Comparison of ENCODE assay signal across 9 cellular contexts in genomic region chr11:2380396-2380795, GRCh38. TPM values are rescaled to one million over a fixed set of nuclear protein-coding genes. Genes with fewer than 3 reads are reported as not detected.
DNase-seq lines count a peak whose midpoint lies in the region; ATAC-seq, FAIRE-seq and TF ChIP-seq lines count a peak whose summit lies in the region.
"Had no signal": no experiment of that assay in that cellular context is flagged by ENCODE, and none has a peak within 500 bp of the region (broad histone marks: within the 10 kb centered on the region; RNA-seq: fewer than 3 reads in every experiment).

No MANE protein-coding gene starts in this region.

- H3K27me3 ChIP-seq in spleen (replicated peaks in 1 of 7) = peaks cover 0 to 12% (median 0%) of the 10 kb centered on the region in 7 donors

- peaks cover 56 to 96% (median 82%) of the 10 kb centered on the region in 6 donors for H3K4me1 ChIP-seq in spleen

- DNase-seq in GM12891 (ENCODE audit: insufficient read length, low spot score) = no peak
- DNase-seq in activated T-helper 1 cell treated with anti-CD3 and anti-CD28 coated beads, Interleukin-12 subunit alpha, Interleukin-12 subunit beta, Interleukin-2, Interleukin-4 antibody, amounts not matched to agents 30 ng/mL and 10 ng/mL and 1 ng/mL, durations not matched to agents 14 hours and 24 hours and 36 hours (ENCODE audit: low spot score) = no peak
- DNase-seq in left ventricle myocardium superior = peak; percentile 31
- no peak for DNase-seq in spleen
- DNase-seq in NCI-H526 treated with DMSO at 0.1 percent for 48 hours (lab: John Stamatoyannopoulos, UW) = no peak
- DNase-seq in NCI-H2227 treated with DMSO at 0.1 percent for 48 hours (lab: John Stamatoyannopoulos, UW) = no peak
- no peak for DNase-seq in NCI-H526 (lab: John Stamatoyannopoulos, UW)
- DNase-seq: stimulated activated CD4-positive, alpha-beta T cell treated with anti-CD3 and anti-CD28 coated beads, Interleukin-4, amount 100 ng/mL, for 24 hours had no signal

- H3K36me3 Mint-ChIP-seq in activated T-helper 1 cell treated with anti-CD3 and anti-CD28 coated beads, Interleukin-12 subunit alpha, Interleukin-12 subunit beta, Interleukin-2, Interleukin-4 antibody, amounts not matched to agents 30 ng/mL and 10 ng/mL and 1 ng/mL, durations not matched to agents 14 hours and 24 hours and 36 hours (ENCODE audit: low read depth) = peaks cover 7% of the 10 kb centered on the region

- peak; percentile 43 for FAIRE-seq in GM12891 (lab: Jason Lieb, UNC)

- peak overlapping the region in 7 of 8 donors; percentile 4 to 97 (median 85) for H3K4me3 ChIP-seq in spleen

- intact Hi-C loops in activated T-helper 1 cell treated with anti-CD3 and anti-CD28 coated beads, Interleukin-12 subunit alpha, Interleukin-12 subunit beta, Interleukin-2, Interleukin-4 antibody, amounts not matched to agents 30 ng/mL and 10 ng/mL and 1 ng/mL, durations not matched to agents 14 hours and 24 hours and 36 hours (cut with micrococcal nuclease) = no loop called here
- intact Hi-C loops in left ventricle myocardium superior (cut with micrococcal nuclease) = no loop called here
- intact Hi-C loops in spleen (cut with DNase I; ENCODE audit: low total_unique reads) = loop anchor here (2.0 kb wide), 1 partner anchor 66 kb away; no protein-coding TSS in a partner anchor

- peak overlapping the region; percentile 29 for H3K27ac Mint-ChIP-seq in activated T-helper 1 cell treated with anti-CD3 and anti-CD28 coated beads, Interleukin-12 subunit alpha, Interleukin-12 subunit beta, Interleukin-2, Interleukin-4 antibody, amounts not matched to agents 30 ng/mL and 10 ng/mL and 1 ng/mL, durations not matched to agents 14 hours and 24 hours and 36 hours

- TF ChIP-seq POLR2A in GM12891 (IDR thresholded peaks at IDR 0.05; ENCODE audit: low read depth, low read length) (no peak), spleen (IDR thresholded peaks at IDR 0.05) (no peak)

- H3K4me1 Mint-ChIP-seq in activated T-helper 1 cell treated with anti-CD3 and anti-CD28 coated beads, Interleukin-12 subunit alpha, Interleukin-12 subunit beta, Interleukin-2, Interleukin-4 antibody, amounts not matched to agents 30 ng/mL and 10 ng/mL and 1 ng/mL, durations not matched to agents 14 hours and 24 hours and 36 hours (ENCODE audit: low read depth) = peaks cover 18% of the 10 kb centered on the region

- no peak for ATAC-seq in left ventricle myocardium superior
- no peak for ATAC-seq in HG03469 (IDR thresholded peaks at IDR 0.05; ENCODE audit: unreplicated experiment)

- no peaks in the 10 kb centered on the region for H3K27me3 Mint-ChIP-seq in activated T-helper 1 cell treated with anti-CD3 and anti-CD28 coated beads, Interleukin-12 subunit alpha, Interleukin-12 subunit beta, Interleukin-2, Interleukin-4 antibody, amounts not matched to agents 30 ng/mL and 10 ng/mL and 1 ng/mL, durations not matched to agents 14 hours and 24 hours and 36 hours (ENCODE audit: insufficient read depth)

- H3K9me3 Mint-ChIP-seq in activated T-helper 1 cell treated with anti-CD3 and anti-CD28 coated beads, Interleukin-12 subunit alpha, Interleukin-12 subunit beta, Interleukin-2, Interleukin-4 antibody, amounts not matched to agents 30 ng/mL and 10 ng/mL and 1 ng/mL, durations not matched to agents 14 hours and 24 hours and 36 hours = no peaks in the 10 kb centered on the region

- H3K36me3 ChIP-seq in spleen = peaks cover 0 to 14% (median 0%) of the 10 kb centered on the region in 6 donors

- 52 to 70% (median 62%) methylated on average over 6 to 13 of the region's 13 CpGs for WGBS in spleen, 5 donors

- H3K9me3 ChIP-seq in spleen = no peaks in the 10 kb centered on the region

- H3K4me3 Mint-ChIP-seq in activated T-helper 1 cell treated with anti-CD3 and anti-CD28 coated beads, Interleukin-12 subunit alpha, Interleukin-12 subunit beta, Interleukin-2, Interleukin-4 antibody, amounts not matched to agents 30 ng/mL and 10 ng/mL and 1 ng/mL, durations not matched to agents 14 hours and 24 hours and 36 hours = peak overlapping the region; percentile 90

- no peak for TF ChIP-seq CTCF in spleen (IDR thresholded peaks at IDR 0.05 in 8 of 11, conservative IDR thresholded peaks at IDR 0.05 in 3 of 11)

- H3K27ac ChIP-seq in spleen = peak overlapping the region; percentile 68 to 98 (median 92)

TF ChIP-seq in GM12891, 5 proteins besides CTCF, POLR2A, EP300 and RAD21:
- TF ChIP-seq POU2F2 (IDR thresholded peaks at IDR 0.05; ENCODE audit: low read depth, low read length) = no peak
- no peak for TF ChIP-seq TAF1 (IDR thresholded peaks at IDR 0.05; ENCODE audit: low read depth, low read length)
- no peak for TF ChIP-seq SPI1 (IDR thresholded peaks at IDR 0.05; ENCODE audit: low read depth, low read length)
- TF ChIP-seq PAX5 (IDR thresholded peaks at IDR 0.05; ENCODE audit: insufficient read depth, low read length, severe bottlenecking) = no peak
- no peak for TF ChIP-seq POLR2AphosphoS5 (IDR thresholded peaks at IDR 0.05; ENCODE audit: low read depth, low read length)

RNA-seq across cellular contexts. Expression of gene CD81, which starts 3.3 kb away (rescaled TPM):
- polyA plus RNA-seq in GM12891 (2012; ENCODE audit: low read depth, missing spikeins) = 144 TPM
- 236 and 247 TPM in 2 replicates for total RNA-seq in activated T-helper 1 cell treated with anti-CD3 and anti-CD28 coated beads, Interleukin-12 subunit alpha, Interleukin-12 subunit beta, Interleukin-2, Interleukin-4 antibody, amounts not matched to agents 30 ng/mL and 10 ng/mL and 1 ng/mL, durations not matched to agents 14 hours and 24 hours and 36 hours
- total RNA-seq in left ventricle myocardium superior = 653 TPM
- total RNA-seq in spleen = 100 to 1,000 TPM; 370 to 594 (median 472) TPM
- polyA plus RNA-seq in spleen = 100 to 1,000 TPM; 191 to 368 (median 339) TPM

RNA-seq across cellular contexts. Expression of gene TSSC4, which starts 20.2 kb away (rescaled TPM):
- polyA plus RNA-seq in GM12891 (2012; ENCODE audit: low read depth, missing spikeins) = 28.8 TPM
- 70.8 and 76.4 TPM in 2 replicates for total RNA-seq in activated T-helper 1 cell treated with anti-CD3 and anti-CD28 coated beads, Interleukin-12 subunit alpha, Interleukin-12 subunit beta, Interleukin-2, Interleukin-4 antibody, amounts not matched to agents 30 ng/mL and 10 ng/mL and 1 ng/mL, durations not matched to agents 14 hours and 24 hours and 36 hours
- total RNA-seq in left ventricle myocardium superior (34.8 TPM), spleen (10 to 100 TPM; 28.7 to 58.1 (median 42.2) TPM)
- polyA plus RNA-seq in spleen = 10 to 100 TPM; 42.5 to 94.4 (median 66.2) TPM
